Comparison of ENCODE assay signal across 21 cellular contexts in the genomic region with DNA sequence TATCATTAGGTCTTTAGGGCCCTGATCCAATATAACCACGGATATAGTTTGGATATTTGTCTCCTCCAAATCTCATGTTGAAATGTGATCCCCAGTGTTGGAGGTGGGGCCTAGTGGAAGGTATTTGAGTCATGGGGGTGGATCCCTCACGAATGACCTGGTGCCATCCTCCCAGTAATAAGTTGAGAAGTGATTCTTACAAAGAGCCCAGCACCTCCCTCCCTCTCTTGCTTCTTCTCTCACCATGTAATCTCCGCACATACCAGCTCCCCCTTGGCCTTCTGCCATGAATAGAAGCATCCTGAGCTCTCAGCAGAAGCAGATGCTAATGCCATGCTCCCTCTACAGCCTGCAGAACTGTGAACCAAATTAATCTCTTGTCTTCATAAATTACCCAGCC. TPM values are rescaled to one million over a fixed set of nuclear protein-coding genes. Genes with fewer than 3 reads are reported as not detected.
DNase-seq lines count a peak whose midpoint lies in the region; ATAC-seq, FAIRE-seq and TF ChIP-seq lines count a peak whose summit lies in the region.
"Had no signal": no experiment of that assay in that cellular context is flagged by ENCODE, and none has a peak within 500 bp of the region (broad histone marks: within the 10 kb centered on the region; RNA-seq: fewer than 3 reads in every experiment).

No MANE protein-coding gene starts in this region.

- no peak for ATAC-seq in GM19455 (IDR thresholded peaks at IDR 0.05; ENCODE audit: unreplicated experiment)
- no peak for ATAC-seq in GM18520 (IDR thresholded peaks at IDR 0.05; ENCODE audit: unreplicated experiment)
- ATAC-seq: activated naive CD4-positive, alpha-beta T cell treated with anti-CD3 and anti-CD28 coated beads, Interleukin-2, amount 50 U/mL, for 72 hours; activated T-cell treated with anti-CD3 and anti-CD28 coated beads, Interleukin-2, amount 50 U/mL, for 72 hours had no signal

- no peak overlapping the region for H3K4me3 ChIP-seq in bronchial epithelial cell (ENCODE audit: low read depth, low read length)
- H3K4me3 ChIP-seq: Peyer's patch, suprapubic skin had no signal

- H3K36me3 ChIP-seq in bronchial epithelial cell (ENCODE audit: control insufficient read depth, insufficient read depth, low read length), result no peaks in the 10 kb centered on the region
- H3K36me3 ChIP-seq: neutrophil, Peyer's patch, suprapubic skin had no signal

- TF ChIP-seq CTCF in bronchial epithelial cell (IDR thresholded peaks at IDR 0.05; ENCODE audit: insufficient read depth, low read length, severe bottlenecking), result no peak

- FAIRE-seq in bronchial epithelial cell (lab: Jason Lieb, UNC), result no peak
- no peak for FAIRE-seq in frontal cortex (lab: Jason Lieb, UNC)
- FAIRE-seq: A204.1, endothelial cell of umbilical vein had no signal

- DNase-seq in NCI-H82 (lab: John Stamatoyannopoulos, UW) (peak; percentile 67), NCI-H82 treated with DMSO at 0.1 percent for 48 hours (lab: John Stamatoyannopoulos, UW; ENCODE audit: unreplicated experiment) (no peak), M059J (ENCODE audit: low read depth) (peak; percentile 76), bronchial epithelial cell (ENCODE audit: low read depth) (peak; percentile 34), iris pigment epithelial cell (ENCODE audit: low read depth) (peak; percentile 31), frontal cortex (ENCODE audit: low spot score in 2 of 2) (no peak)
- DNase-seq: activated CD4-positive, alpha-beta T cell treated with anti-CD3 and anti-CD28 coated beads for 1 hour; activated T-cell treated with anti-CD3 and anti-CD28 coated beads, Interleukin-2, amount 50 U/mL, for 72 hours; DMS53; NCI-H1092 treated with DMSO at 0.1 percent for 48 hours; NCI-H748 treated with DMSO at 0.1 percent for 48 hours; Peyer's patch; retina; T1000 had no signal

- H3K27me3 ChIP-seq in bronchial epithelial cell (ENCODE audit: control insufficient read depth, insufficient read depth, low read length), result no peaks in the 10 kb centered on the region
- H3K27me3 ChIP-seq: Peyer's patch had no signal

RNA-seq across cellular contexts. Expression of a gene that starts 42.0 kb away (rescaled TPM):
- total RNA-seq in M059J (2014; rRNA removed; shearing (Covaris generic)), result 19.2 and 31.6 TPM in 2 replicates
- total RNA-seq in bronchial epithelial cell (11.1 and 13.6 TPM in 2 replicates), frontal cortex (35.5 TPM)

Comparison
In these comparisons a context has a peak if more than half of its experiments do, and no peak if none do; other contexts are left out.
1. DNase-seq: peak in NCI-H82 (single experiment), M059J (single experiment), bronchial epithelial cell (single experiment) and iris pigment epithelial cell (single experiment); none in NCI-H82 treated with DMSO at 0.1 percent for 48 hours (single experiment) and frontal cortex (0 of 2).